Comparison of ENCODE assay signal across 15 cellular contexts in the genomic region with DNA sequence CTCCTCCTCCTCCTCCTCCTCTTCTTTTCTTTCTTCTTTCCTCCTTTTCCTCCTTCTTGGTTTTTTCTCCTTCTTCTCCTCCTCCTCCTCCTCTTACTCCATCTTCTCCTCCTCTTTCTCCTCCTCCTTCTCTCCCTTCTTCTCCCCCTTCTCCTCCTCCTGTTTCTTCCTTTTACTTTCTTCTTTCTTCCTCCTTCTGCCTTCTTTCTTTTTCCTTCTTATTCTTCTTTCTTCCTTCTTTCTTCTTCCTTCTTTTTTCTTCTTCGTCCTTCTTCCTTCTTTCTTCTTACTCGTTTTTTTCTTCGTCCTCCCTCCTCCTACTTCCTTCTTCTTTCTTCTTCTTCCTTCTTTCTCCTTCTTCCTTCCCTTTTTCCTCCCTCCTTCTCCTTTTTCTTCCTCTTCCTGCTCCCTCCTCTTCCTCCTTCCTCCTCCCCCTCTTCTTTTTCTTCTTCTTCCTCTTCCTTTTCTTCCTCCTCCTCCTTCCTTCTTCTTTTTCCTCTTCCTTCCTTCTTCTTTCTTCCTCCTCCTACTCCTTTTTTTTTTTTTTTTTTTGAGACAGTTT.
DNase-seq lines count a peak whose midpoint lies in the region; ATAC-seq and TF ChIP-seq lines count a peak whose summit lies in the region.
"Had no signal": no experiment of that assay in that cellular context is flagged by ENCODE, and none has a peak within 500 bp of the region (broad histone marks: within the 10 kb centered on the region; RNA-seq: fewer than 3 reads in every experiment).

No MANE protein-coding gene starts in this region.

- CTCF ChIA-PET in activated naive CD4-positive, alpha-beta T cell treated with anti-CD3 and anti-CD28 coated beads, Interleukin-2, amount 10 ng/mL, durations not matched to agents 7 days and 5 days (lab: Charles Lee) = no interaction called here

- no peak overlapping the region for H3K4ac ChIP-seq in H9 (ENCODE audit: low read depth, low read length)

- H4K8ac ChIP-seq in H9 (replicated peaks; ENCODE audit: insufficient read length, low read depth, low read length) = no peak overlapping the region

- H2AK5ac ChIP-seq in H9 (ENCODE audit: insufficient read length, low read length) = no peak overlapping the region

- H3K79me1 ChIP-seq in H9 (ENCODE audit: insufficient read depth, low read depth, low read length, poor library complexity, severe bottlenecking) = no peaks in the 10 kb centered on the region

- no peak overlapping the region for H2BK20ac ChIP-seq in H9 (ENCODE audit: low read depth, low read length, poor library complexity, severe bottlenecking)

- H3K9me3 Mint-ChIP-seq in activated naive CD4-positive, alpha-beta T cell treated with anti-CD3 and anti-CD28 coated beads, Interleukin-2, amount 50 U/mL, for 72 hours = no peaks in the 10 kb centered on the region
- H3K9me3 Mint-ChIP-seq in activated naive CD4-positive, alpha-beta T cell treated with anti-CD3 and anti-CD28 coated beads, Interleukin-2, amount 10 ng/mL, durations not matched to agents 7 days and 5 days = no peaks in the 10 kb centered on the region
- H3K9me3 Mint-ChIP-seq in H9 = no peaks in the 10 kb centered on the region
- peaks cover 13% of the 10 kb centered on the region for H3K9me3 Mint-ChIP-seq in dendritic cell treated with granulocyte-macrophage colony-stimulating factor and Interleukin-4, amounts not matched to agents 40 ng/mL and 50 ng/mL, for 4 days
- H3K9me3 Mint-ChIP-seq in stimulated activated memory B cell treated with anti-CD40 and anti-IgM and Interleukin-4, amounts not matched to agents 10 μg/mL and 1 μg/mL and 100 μg/mL, for 72 hours = no peaks in the 10 kb centered on the region
- H3K9me3 Mint-ChIP-seq: CD8-positive, alpha-beta memory T cell had no signal

- no peak overlapping the region for H3K56ac ChIP-seq in H9 (ENCODE audit: insufficient read length, low read depth, low read length)

- no peak overlapping the region for H3K4me2 ChIP-seq in H9 (ENCODE audit: insufficient read depth, insufficient read length, low read length)

- H3K4me1 Mint-ChIP-seq in activated naive CD4-positive, alpha-beta T cell treated with anti-CD3 and anti-CD28 coated beads, Interleukin-2, amount 10 ng/mL, durations not matched to agents 7 days and 5 days = no peaks in the 10 kb centered on the region
- no peaks in the 10 kb centered on the region for H3K4me1 Mint-ChIP-seq in H9
- H3K4me1 Mint-ChIP-seq in dendritic cell treated with granulocyte-macrophage colony-stimulating factor and Interleukin-4, amounts not matched to agents 40 ng/mL and 50 ng/mL, for 4 days (ENCODE audit: low read depth) = peaks cover 8% of the 10 kb centered on the region
- H3K4me1 Mint-ChIP-seq in stimulated activated memory B cell treated with anti-CD40 and anti-IgM and Interleukin-4, amounts not matched to agents 10 μg/mL and 1 μg/mL and 100 μg/mL, for 72 hours = peaks cover 7% of the 10 kb centered on the region
- H3K4me1 Mint-ChIP-seq: CD8-positive, alpha-beta memory T cell had no signal

- no peak overlapping the region for H3K9ac ChIP-seq in H9 (ENCODE audit: extremely low read depth, insufficient read length, low read length)
- H3K9ac ChIP-seq: GM23248 had no signal

- no peaks in the 10 kb centered on the region for H3K9me3 ChIP-seq in H9 (ENCODE audit: control insufficient read depth, low read depth, low read length)
- H3K9me3 ChIP-seq: BE2C, Caco-2 had no signal

- no peaks in the 10 kb centered on the region for H3K4me1 ChIP-seq in H9 (ENCODE audit: insufficient read depth, low read length)
- H3K4me1 ChIP-seq: BE2C had no signal

- no peaks in the 10 kb centered on the region for H3K27me3 Mint-ChIP-seq in activated naive CD4-positive, alpha-beta T cell treated with anti-CD3 and anti-CD28 coated beads, Interleukin-2, amount 10 ng/mL, durations not matched to agents 7 days and 5 days
- no peaks in the 10 kb centered on the region for H3K27me3 Mint-ChIP-seq in H9 (ENCODE audit: low read depth)
- H3K27me3 Mint-ChIP-seq in dendritic cell treated with granulocyte-macrophage colony-stimulating factor and Interleukin-4, amounts not matched to agents 40 ng/mL and 50 ng/mL, for 4 days = no peaks in the 10 kb centered on the region
- no peaks in the 10 kb centered on the region for H3K27me3 Mint-ChIP-seq in stimulated activated memory B cell treated with anti-CD40 and anti-IgM and Interleukin-4, amounts not matched to agents 10 μg/mL and 1 μg/mL and 100 μg/mL, for 72 hours
- H3K27me3 Mint-ChIP-seq: CD8-positive, alpha-beta memory T cell had no signal

- H2BK12ac ChIP-seq in H9 (ENCODE audit: insufficient read length, low read depth, low read length) = no peak overlapping the region

- no peak overlapping the region for H3K27ac ChIP-seq in H9 (ENCODE audit: insufficient read length, low read depth, low read length)
- no peak overlapping the region for H3K27ac ChIP-seq in substantia nigra (ENCODE audit: low read depth, low read length, poor library complexity, severe bottlenecking)
- H3K27ac ChIP-seq: C4-2B, GM23248 had no signal

- no peak overlapping the region for H3K18ac ChIP-seq in H9 (ENCODE audit: insufficient read length, low read depth, low read length)

- no peak overlapping the region for H4K5ac ChIP-seq in H9 (ENCODE audit: insufficient read length, low read depth, low read length)

- no peak overlapping the region for H2BK120ac ChIP-seq in H9 (ENCODE audit: low read depth, low read length, poor library complexity, severe bottlenecking)

- no peaks in the 10 kb centered on the region for H3K23me2 ChIP-seq in H9 (ENCODE audit: insufficient read length, low read depth, low read length, poor library complexity, severe bottlenecking)

- no peak overlapping the region for H2BK5ac ChIP-seq in H9 (ENCODE audit: insufficient read length, low read length)

- no peak for DNase-seq in activated naive CD4-positive, alpha-beta T cell treated with anti-CD3 and anti-CD28 coated beads, Interleukin-2, amount 50 U/mL, for 72 hours (ENCODE audit: low spot score in 2 of 2)
- no peak for DNase-seq in activated naive CD4-positive, alpha-beta T cell treated with anti-CD3 and anti-CD28 coated beads, Interleukin-2, amount 10 ng/mL, durations not matched to agents 7 days and 5 days
- no peak for DNase-seq in H9
- no peak for DNase-seq in substantia nigra (lab: John Stamatoyannopoulos, UW)
- DNase-seq: BE2C; Caco-2; CD8-positive, alpha-beta memory T cell; DMS53; GF-D8; GM23248 had no signal

- no peak overlapping the region for H3K4me3 Mint-ChIP-seq in activated naive CD4-positive, alpha-beta T cell treated with anti-CD3 and anti-CD28 coated beads, Interleukin-2, amount 10 ng/mL, durations not matched to agents 7 days and 5 days
- no peak overlapping the region for H3K4me3 Mint-ChIP-seq in H9
- no peak overlapping the region for H3K4me3 Mint-ChIP-seq in dendritic cell treated with granulocyte-macrophage colony-stimulating factor and Interleukin-4, amounts not matched to agents 40 ng/mL and 50 ng/mL, for 4 days
- no peak overlapping the region for H3K4me3 Mint-ChIP-seq in stimulated activated memory B cell treated with anti-CD40 and anti-IgM and Interleukin-4, amounts not matched to agents 10 μg/mL and 1 μg/mL and 100 μg/mL, for 72 hours
- H3K4me3 Mint-ChIP-seq: CD8-positive, alpha-beta memory T cell had no signal

- intact Hi-C loops in dendritic cell treated with granulocyte-macrophage colony-stimulating factor and Interleukin-4, amounts not matched to agents 40 ng/mL and 50 ng/mL, for 4 days (cut with micrococcal nuclease) = no loop called here

- no peak for ATAC-seq in activated naive CD4-positive, alpha-beta T cell treated with anti-CD3 and anti-CD28 coated beads, Interleukin-2, amount 50 U/mL, for 72 hours
- no peak for ATAC-seq in stimulated activated memory B cell treated with anti-CD40 and anti-IgM and Interleukin-4, amounts not matched to agents 10 μg/mL and 1 μg/mL and 100 μg/mL, for 72 hours
- ATAC-seq in GM19324 (IDR thresholded peaks at IDR 0.05; ENCODE audit: low FRiP score, unreplicated experiment) (no peak), HG02840 (IDR thresholded peaks at IDR 0.05; ENCODE audit: low FRiP score, unreplicated experiment) (no peak)

- H3T11ph ChIP-seq in H9 (ENCODE audit: low read length) = no peak overlapping the region

- no peaks in the 10 kb centered on the region for H3K27me3 ChIP-seq in H9 (ENCODE audit: insufficient read depth, low read length)
- H3K27me3 ChIP-seq: BE2C had no signal

- TF ChIP-seq CTCF in H9 (conservative IDR thresholded peaks at IDR 0.05) = no peak

- no peak overlapping the region for H3K23ac ChIP-seq in H9 (ENCODE audit: insufficient read length, low read depth, low read length)

- no peaks in the 10 kb centered on the region for H3K36me3 Mint-ChIP-seq in activated naive CD4-positive, alpha-beta T cell treated with anti-CD3 and anti-CD28 coated beads, Interleukin-2, amount 50 U/mL, for 72 hours
- peaks cover 2% of the 10 kb centered on the region for H3K36me3 Mint-ChIP-seq in activated naive CD4-positive, alpha-beta T cell treated with anti-CD3 and anti-CD28 coated beads, Interleukin-2, amount 10 ng/mL, durations not matched to agents 7 days and 5 days
- H3K36me3 Mint-ChIP-seq in H9 (ENCODE audit: insufficient read depth in 1 of 3, low read depth in 3 of 3) = peaks cover 2 to 4% (median 4%) of the 10 kb centered on the region in 3 experiments; a peak in 3 of 7 replicates
- peaks cover 42% of the 10 kb centered on the region for H3K36me3 Mint-ChIP-seq in dendritic cell treated with granulocyte-macrophage colony-stimulating factor and Interleukin-4, amounts not matched to agents 40 ng/mL and 50 ng/mL, for 4 days (ENCODE audit: low read depth)
- H3K36me3 Mint-ChIP-seq in stimulated activated memory B cell treated with anti-CD40 and anti-IgM and Interleukin-4, amounts not matched to agents 10 μg/mL and 1 μg/mL and 100 μg/mL, for 72 hours = peaks cover 10% of the 10 kb centered on the region

- no peak overlapping the region for H2BK15ac ChIP-seq in H9 (ENCODE audit: low read depth, low read length)

- 100% methylated on average over 3 of the region's 3 CpGs for WGBS in H9 (ENCODE audit: extremely low coverage, insufficient read length, low lambda C conversion rate)

- H3K14ac ChIP-seq in H9 (ENCODE audit: insufficient read depth, low read length) = no peak overlapping the region

- H3K79me2 ChIP-seq in H9 (ENCODE audit: insufficient read depth, low read length) = no peaks in the 10 kb centered on the region

- no peak overlapping the region for H2AFZ ChIP-seq in H9 (ENCODE audit: low read length)
- H2AFZ ChIP-seq: GM23248 had no signal

- H4K20me1 ChIP-seq in H9 (ENCODE audit: control insufficient read depth, insufficient read depth, insufficient read length) = no peaks in the 10 kb centered on the region

- peak overlapping the region; percentile 21 to 61 for H3K27ac Mint-ChIP-seq in activated naive CD4-positive, alpha-beta T cell treated with anti-CD3 and anti-CD28 coated beads, Interleukin-2, amount 50 U/mL, for 72 hours
- H3K27ac Mint-ChIP-seq in activated naive CD4-positive, alpha-beta T cell treated with anti-CD3 and anti-CD28 coated beads, Interleukin-2, amount 10 ng/mL, durations not matched to agents 7 days and 5 days = no peak overlapping the region
- peak overlapping the region in 2 of 3 experiments; percentile 4 to 44; a peak in 1 of 7 replicates for H3K27ac Mint-ChIP-seq in H9
- peak overlapping the region; percentile 51 for H3K27ac Mint-ChIP-seq in dendritic cell treated with granulocyte-macrophage colony-stimulating factor and Interleukin-4, amounts not matched to agents 40 ng/mL and 50 ng/mL, for 4 days
- peak overlapping the region; percentile 37 for H3K27ac Mint-ChIP-seq in stimulated activated memory B cell treated with anti-CD40 and anti-IgM and Interleukin-4, amounts not matched to agents 10 μg/mL and 1 μg/mL and 100 μg/mL, for 72 hours

- H4K91ac ChIP-seq in H9 (ENCODE audit: insufficient read length, low read depth, low read length) = no peak overlapping the region
